14 cellular contexts compared by ENCODE assay signal in genomic region chr20:62539208-62539607, GRCh38.
"Had no signal": no experiment of that assay in that cellular context is flagged by ENCODE, and none has a peak within 500 bp of the region (broad histone marks: within the 10 kb centered on the region; RNA-seq: fewer than 3 reads in every experiment).

No MANE protein-coding gene starts in this region.

- H3K36me3 ChIP-seq: ovary had no signal

- H3K4me3 ChIP-seq: body of pancreas, ovary had no signal

- H3K9me3 ChIP-seq: body of pancreas, ovary had no signal

- ATAC-seq: body of pancreas; stimulated activated naive B cell treated with anti-CD40 and anti-IgM and Interleukin-4, amounts not matched to agents 10 μg/mL and 1 μg/mL and 100 μg/mL, for 72 hours had no signal

- DNase-seq: activated B cell treated with CpG ODN at 0.5 μM for 24 hours; activated CD4-positive, alpha-beta T cell treated with anti-CD3 and anti-CD28 coated beads, Interleukin-2, amount 50 U/mL, for 1 hour; activated naive CD4-positive, alpha-beta T cell treated with anti-CD3 and anti-CD28 coated beads, Interleukin-2, amount 50 U/mL, for 16 hours; activated T-cell treated with anti-CD3 and anti-CD28 coated beads for 4 hours; body of pancreas; central memory CD4-positive, alpha-beta T cell; immature natural killer cell; left cardiac atrium; stimulated activated naive B cell treated with anti-CD40 and anti-IgM and Interleukin-4, amounts not matched to agents 10 μg/mL and 1 μg/mL and 100 μg/mL, for 72 hours; T-helper 2 cell; trophoblast cell had no signal

- H3K27ac Mint-ChIP-seq: activated B cell treated with CpG ODN at 0.5 μM for 24 hours; activated T-helper 2 cell treated with anti-CD3 and anti-CD28 coated beads, Interferon-gamma antibody, Interleukin-2, Interleukin-4, amounts not matched to agents 10 μg/mL and 5 μg/mL and 100 μg/mL, durations not matched to agents 14 hours and 24 hours and 36 hours; immature natural killer cell; stimulated activated naive B cell treated with anti-CD40 and anti-IgM and Interleukin-4, amounts not matched to agents 10 μg/mL and 1 μg/mL and 100 μg/mL, for 72 hours had no signal

- H3K4me1 ChIP-seq: body of pancreas had no signal

- H3K4me1 Mint-ChIP-seq: activated B cell treated with CpG ODN at 0.5 μM for 24 hours; stimulated activated naive B cell treated with anti-CD40 and anti-IgM and Interleukin-4, amounts not matched to agents 10 μg/mL and 1 μg/mL and 100 μg/mL, for 72 hours had no signal

- H3K36me3 Mint-ChIP-seq: immature natural killer cell; stimulated activated naive B cell treated with anti-CD40 and anti-IgM and Interleukin-4, amounts not matched to agents 10 μg/mL and 1 μg/mL and 100 μg/mL, for 72 hours had no signal

- H3K27ac ChIP-seq: body of pancreas, ovary had no signal

- H3K9me3 Mint-ChIP-seq: activated B cell treated with CpG ODN at 0.5 μM for 24 hours; activated T-helper 2 cell treated with anti-CD3 and anti-CD28 coated beads, Interferon-gamma antibody, Interleukin-2, Interleukin-4, amounts not matched to agents 10 μg/mL and 5 μg/mL and 100 μg/mL, durations not matched to agents 14 hours and 24 hours and 36 hours; immature natural killer cell; neural crest cell had no signal

- H3K27me3 ChIP-seq: body of pancreas, ovary had no signal

- H3K4me3 Mint-ChIP-seq: activated B cell treated with CpG ODN at 0.5 μM for 24 hours; immature natural killer cell; neural crest cell; stimulated activated naive B cell treated with anti-CD40 and anti-IgM and Interleukin-4, amounts not matched to agents 10 μg/mL and 1 μg/mL and 100 μg/mL, for 72 hours had no signal
